Comparison of ENCODE assay signal across 31 cellular contexts in genomic region chr2:59850554-59850953, GRCh38.
"Had no signal": no experiment of that assay in that cellular context is flagged by ENCODE, and none has a peak within 500 bp of the region (broad histone marks: within the 10 kb centered on the region; RNA-seq: fewer than 3 reads in every experiment).

No MANE protein-coding gene starts in this region.

- H3K9me3 Mint-ChIP-seq: activated B cell treated with CpG ODN at 0.5 μM for 24 hours; activated CD8-positive, alpha-beta T cell treated with anti-CD3 and anti-CD28 coated beads for 36 hours; activated T-cell treated with anti-CD3 and anti-CD28 coated beads, Interleukin-2, amount 50 U/mL, for 4 hours; activated T-helper 17 cell treated with anti-CD3 and anti-CD28 coated beads, Interleukin-2, amount 50 U/mL, for 72 hours; T-helper 2 cell treated with Interferon-gamma antibody and Interleukin-4, amounts not matched to agents 5 μg/mL and 100 μg/mL, for 36 hours had no signal

- H3K9me3 ChIP-seq: esophagus muscularis mucosa, gastrocnemius medialis, heart left ventricle had no signal

- H3K4me1 ChIP-seq: esophagus muscularis mucosa, foreskin keratinocyte, gastrocnemius medialis, heart left ventricle had no signal

- H3K36me3 Mint-ChIP-seq: activated naive CD8-positive, alpha-beta T cell had no signal

- H3K4me3 ChIP-seq: esophagus muscularis mucosa, gastrocnemius medialis, heart left ventricle had no signal

- H3K27ac Mint-ChIP-seq: activated B cell treated with CpG ODN at 0.5 μM for 24 hours; activated CD8-positive, alpha-beta T cell treated with anti-CD3 and anti-CD28 coated beads for 36 hours; activated naive CD8-positive, alpha-beta T cell; activated T-helper 17 cell treated with anti-CD3 and anti-CD28 coated beads, Interleukin-2, amount 50 U/mL, for 72 hours; effector memory CD8-positive, alpha-beta T cell; T-helper 17 cell; T-helper 2 cell treated with Interferon-gamma antibody and Interleukin-4, amounts not matched to agents 5 μg/mL and 100 μg/mL, for 36 hours had no signal

- H3K4me1 Mint-ChIP-seq: activated T-helper 17 cell treated with anti-CD3 and anti-CD28 coated beads, Interleukin-2, amount 50 U/mL, for 72 hours; T-helper 17 cell had no signal

- H3K27me3 ChIP-seq: esophagus muscularis mucosa, foreskin keratinocyte, gastrocnemius medialis had no signal

- H3K36me3 ChIP-seq: esophagus muscularis mucosa, gastrocnemius medialis, heart left ventricle, WERI-Rb-1 had no signal

- H3K27me3 Mint-ChIP-seq: activated B cell treated with CpG ODN at 0.5 μM for 24 hours; activated CD8-positive, alpha-beta T cell treated with anti-CD3 and anti-CD28 coated beads for 36 hours; activated naive CD8-positive, alpha-beta T cell; effector memory CD8-positive, alpha-beta T cell; T-helper 17 cell had no signal

- H3K4me3 Mint-ChIP-seq: activated B cell treated with CpG ODN at 0.5 μM for 24 hours; activated CD8-positive, alpha-beta T cell treated with anti-CD3 and anti-CD28 coated beads for 36 hours; activated naive CD8-positive, alpha-beta T cell; activated T-cell treated with anti-CD3 and anti-CD28 coated beads, Interleukin-2, amount 50 U/mL, for 4 hours; activated T-helper 17 cell treated with anti-CD3 and anti-CD28 coated beads, Interleukin-2, amount 50 U/mL, for 72 hours; effector memory CD8-positive, alpha-beta T cell; T-helper 17 cell; T-helper 2 cell treated with Interferon-gamma antibody and Interleukin-4, amounts not matched to agents 5 μg/mL and 100 μg/mL, for 36 hours had no signal

- DNase-seq: activated B cell treated with CpG ODN at 0.5 μM for 24 hours; activated CD4-positive, alpha-beta T cell treated with anti-CD3 and anti-CD28 coated beads for 48 hours; activated CD4-positive, alpha-beta T cell treated with anti-CD3 and anti-CD28 coated beads, Interleukin-2, amount 50 U/mL, for 1 hour; activated CD4-positive, alpha-beta T cell treated with anti-CD3 and anti-CD28 coated beads, Interleukin-2, amount 50 U/mL, for 48 hours; activated CD8-positive, alpha-beta memory T cell treated with anti-CD3 and anti-CD28 coated beads for 24 hours; activated CD8-positive, alpha-beta T cell treated with anti-CD3 and anti-CD28 coated beads for 36 hours; activated effector memory CD4-positive, alpha-beta T cell treated with Interleukin-2 at 50 U/mL for 16 hours; activated gamma-delta T cell treated with Interleukin-2 at 50 U/mL for 16 hours; activated naive CD4-positive, alpha-beta T cell treated with anti-CD3 and anti-CD28 coated beads, Interleukin-2, amount 50 U/mL, for 16 hours; activated naive CD4-positive, alpha-beta T cell treated with Interleukin-2 at 50 U/mL for 16 hours; activated T-cell treated with anti-CD3 and anti-CD28 coated beads, Interleukin-2, amount 50 U/mL, for 4 hours; amniotic stem cell; anterior cingulate cortex; caudate nucleus; cortex of kidney; dermis blood vessel endothelial cell; effector CD4-positive, alpha-beta T cell; effector memory CD8-positive, alpha-beta T cell; erythroblast; foreskin keratinocyte; gastrocnemius medialis; glutamatergic neuron; heart left ventricle; T-helper 17 cell; T1000; WERI-Rb-1 had no signal

- ATAC-seq: activated CD4-positive, CD25-positive, alpha-beta regulatory T cell treated with anti-CD3 and anti-CD28 coated beads, Interleukin-2, amount 50 U/mL, for 24 hours; activated CD8-positive, alpha-beta T cell treated with anti-CD3 and anti-CD28 coated beads for 36 hours; activated T-cell treated with anti-CD3 and anti-CD28 coated beads, Interleukin-2, amount 50 U/mL, for 4 hours; activated T-helper 17 cell treated with anti-CD3 and anti-CD28 coated beads, Interleukin-2, amount 50 U/mL, for 72 hours; effector memory CD8-positive, alpha-beta T cell; foreskin keratinocyte; gastrocnemius medialis; heart left ventricle; T-helper 17 cell had no signal

- H3K27ac ChIP-seq: esophagus muscularis mucosa, foreskin keratinocyte, gastrocnemius medialis, heart left ventricle, WERI-Rb-1 had no signal
